In the genomic region with DNA sequence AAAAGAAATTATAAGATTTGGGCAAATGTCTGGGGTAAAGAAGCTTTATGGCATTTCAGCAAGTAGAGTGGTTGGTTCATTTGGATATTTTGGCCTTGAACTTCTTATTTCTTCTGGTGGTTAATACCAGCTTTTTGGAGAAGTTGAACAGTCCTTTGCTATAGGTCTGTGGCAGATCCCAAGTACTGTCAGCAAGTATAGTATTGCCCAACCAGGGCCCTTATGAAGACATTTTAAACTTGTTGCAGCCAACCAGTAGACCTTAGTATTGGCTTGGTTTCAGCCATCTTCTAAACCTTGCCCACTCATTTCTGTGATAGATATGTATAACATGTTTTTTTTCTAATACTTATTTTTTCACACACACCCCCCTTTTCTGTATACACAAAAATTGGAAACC, we compare ENCODE assay signal across 1 cellular context.
TF ChIP-seq lines count a peak whose summit lies in the region.

No MANE protein-coding gene starts in this region.

TF ChIP-seq in IMR-90, 13 proteins besides CTCF, POLR2A, EP300 and RAD21 (continued from another document):
- no peak for TF ChIP-seq USF2 (IDR thresholded peaks at IDR 0.05; ENCODE audit: low read depth, low read length)
- 0 out of 2 replicates have a peak, but pooled peaks have one; percentile 7 for TF ChIP-seq CEBPB (IDR thresholded peaks at IDR 0.05; ENCODE audit: low read depth, low read length)
- TF ChIP-seq BHLHE40 (IDR thresholded peaks at IDR 0.05; ENCODE audit: low read depth, low read length): no peak
TF ChIP-seq in IMR-90: peak in this region for 1.
